Comparison of ENCODE assay signal across 8 cellular contexts in the genomic region with DNA sequence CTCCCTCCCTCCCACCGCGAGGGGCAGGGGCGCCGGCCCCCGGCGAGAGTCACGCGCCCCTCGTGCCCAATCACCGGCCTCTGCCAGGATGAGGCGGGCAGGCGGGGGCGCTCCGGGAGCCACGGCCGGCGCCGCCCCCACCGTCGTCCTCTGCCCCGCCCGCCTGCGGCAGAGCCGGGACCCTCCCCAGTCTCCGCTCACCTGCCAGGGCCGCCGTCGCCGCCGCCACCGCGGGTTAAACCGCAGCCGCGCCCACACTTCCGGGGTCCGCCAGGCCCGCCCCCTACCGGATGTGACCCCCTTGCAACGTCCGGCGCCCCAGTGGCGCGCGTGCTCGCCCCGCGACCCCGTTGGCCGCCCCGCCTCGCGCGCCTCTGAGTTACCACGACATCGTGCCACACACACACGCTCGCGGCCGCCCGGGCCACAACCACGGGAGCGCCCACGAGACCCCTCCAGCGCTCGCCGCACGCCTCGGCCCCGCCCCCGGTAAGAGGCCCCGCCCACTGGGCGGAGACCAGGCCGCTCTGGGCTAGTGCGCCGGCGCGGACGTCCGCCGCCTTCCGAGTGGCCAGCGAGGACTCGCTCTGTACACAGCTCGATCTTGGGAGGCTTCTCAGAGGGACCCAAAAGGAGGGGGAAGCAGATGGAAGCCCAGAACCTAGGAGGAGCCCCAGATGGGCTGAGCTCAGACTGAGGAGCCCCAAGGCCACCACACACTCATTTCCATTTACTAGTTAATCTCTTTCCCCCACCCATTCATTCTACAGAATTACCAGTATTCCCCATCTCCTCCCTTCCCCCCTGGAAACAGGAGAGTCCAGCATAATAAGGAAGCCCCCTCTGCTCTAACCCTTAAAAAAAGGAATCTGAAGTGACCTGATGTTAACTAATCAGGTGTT. TPM values are rescaled to one million over a fixed set of nuclear protein-coding genes. Genes with fewer than 3 reads are reported as not detected.
A peak's percentile ranks its signal among the peaks of the same experiment; 100 is the strongest.
DNase-seq lines count a peak whose midpoint lies in the region; ATAC-seq and TF ChIP-seq lines count a peak whose summit lies in the region.

A gene (minus strand): TSS at position 237 of the 902 bp plus-strand sequence. CDS start 22,597 bp downstream, outside the sequence.

- ATAC-seq in GM19372 (IDR thresholded peaks at IDR 0.05; ENCODE audit: low read depth, unreplicated experiment): peak; percentile 74
- ATAC-seq in HG03520 (IDR thresholded peaks at IDR 0.05; ENCODE audit: unreplicated experiment): peak; percentile 68
- ATAC-seq in left lung: peak; percentile 95

- H3K36me3 ChIP-seq in left lung: no peaks in the 10 kb centered on the region

- peaks cover 19 to 74% of the 10 kb centered on the region in 2 donors for H3K4me1 ChIP-seq in left lung

- peak within 1 kb of the TSS; percentile 67 to 77 for H3K4me3 ChIP-seq in left lung

- H3K27ac ChIP-seq in C4-2B (peak within 1 kb of the TSS; percentile 92), left lung (peak within 1 kb of the TSS; percentile 99)

- intact Hi-C loops in left lung (cut with DNase I): no loop called here

- H3K9me3 ChIP-seq in left lung: no peaks in the 10 kb centered on the region

- no peaks in the 10 kb centered on the region for H3K27me3 ChIP-seq in left lung

- DNase-seq in NCI-H748 (lab: John Stamatoyannopoulos, UW; ENCODE audit: unreplicated experiment) (peak; percentile 94), dedifferentiated amniotic fluid mesenchymal stem cell (ENCODE audit: extremely low spot score) (peak; percentile 87), left lung (peak; percentile 91 to 97)
- peak; percentile 88 to 93 for DNase-seq in activated CD4-positive, alpha-beta T cell treated with anti-CD3 and anti-CD28 coated beads, Interleukin-2, amount 50 U/mL, for 24 hours (ENCODE audit: low read depth in 1 of 2, low spot score in 1 of 2)
- DNase-seq in stimulated activated CD4-positive, alpha-beta T cell treated with anti-CD3 and anti-CD28 coated beads, Interleukin-2, amount 100 ng/mL, for 4 hours (ENCODE audit: low read depth): peak; percentile 88

- TF ChIP-seq CTCF in C4-2B (conservative IDR thresholded peaks at IDR 0.05): no peak; the same call in 1 of the 2 replicates
- TF ChIP-seq CTCF in left lung (IDR thresholded peaks at IDR 0.05): peak in 1 of 2 donors; percentile 36

RNA-seq across cellular contexts. Expression of the gene that starts here (rescaled TPM):
- total RNA-seq in left lung: 10 to 100 TPM; 21.2 to 30.8 TPM

Comparison
In these comparisons a context has a peak if more than half of its experiments do, and no peak if none do; other contexts are left out.
1. Peak in every context shown above with its lines: DNase-seq, ATAC-seq, H3K4me3 ChIP-seq and H3K27ac ChIP-seq.